1 cellular context compared by ENCODE assay signal in genomic region chr1:50978144-50978851, GRCh38.
TF ChIP-seq lines count a peak whose summit lies in the region.

No MANE protein-coding gene starts in this region.

TF ChIP-seq in K562, 482 proteins besides CTCF, POLR2A, EP300 and RAD21 (continued from another document and continues in another):
- TF ChIP-seq MITF (IDR thresholded peaks at IDR 0.05) (no peak), SMARCA5 (IDR thresholded peaks at IDR 0.05) (no peak), E2F3 (CRISPR knock-in tag; IDR thresholded peaks at IDR 0.05) (no peak), KDM1A (IDR thresholded peaks at IDR 0.05) (no peak), ZKSCAN8 (CRISPR knock-in tag; IDR thresholded peaks at IDR 0.05) (no peak), ZBTB40 (IDR thresholded peaks at IDR 0.05) (no peak), ZBTB40 (CRISPR knock-in tag; IDR thresholded peaks at IDR 0.05) (no peak), ZNF695 (CRISPR knock-in tag; IDR thresholded peaks at IDR 0.05) (no peak), MTA2 (IDR thresholded peaks at IDR 0.05; ENCODE audit: low read depth) (no peak), ZBTB34 (CRISPR knock-in tag; IDR thresholded peaks at IDR 0.05) (no peak), ZNF280A (IDR thresholded peaks at IDR 0.05; ENCODE audit: low read depth, partially characterized antibody) (no peak), CSDE1 (IDR thresholded peaks at IDR 0.05) (no peak), HCFC1 (IDR thresholded peaks at IDR 0.05; ENCODE audit: low read depth, low read length) (no peak), SMAD3 (CRISPR knock-in tag; conservative IDR thresholded peaks at IDR 0.05) (no peak), NKRF (IDR thresholded peaks at IDR 0.05; ENCODE audit: borderline replicate concordance) (no peak; the same call in 1 of the 2 replicates), ZZZ3 (IDR thresholded peaks at IDR 0.05) (no peak), TAF15 (IDR thresholded peaks at IDR 0.05; ENCODE audit: low read depth, low read length) (no peak), ZNF121 (CRISPR knock-in tag; conservative IDR thresholded peaks at IDR 0.05) (no peak), U2AF1 (optimal IDR thresholded peaks at IDR 0.05; ENCODE audit: low read depth, low read length) (peak; percentile 45), MBD1 (CRISPR knock-in tag; IDR thresholded peaks at IDR 0.05) (no peak), KDM4B (IDR thresholded peaks at IDR 0.05; ENCODE audit: borderline replicate concordance in 2 of 2, low read depth in 1 of 2) (peak in 1 of 2 experiments; percentile 67; a peak in 1 of 4 replicates), UBTF (IDR thresholded peaks at IDR 0.05; ENCODE audit: borderline replicate concordance in 1 of 2, low read depth in 2 of 2, low read length in 2 of 2) (peak; percentile 40 to 77; a peak in 2 of 4 replicates), CHAMP1 (IDR thresholded peaks at IDR 0.05) (no peak), RFX7 (CRISPR knock-in tag; IDR thresholded peaks at IDR 0.05) (no peak), MNT (conservative IDR thresholded peaks at IDR 0.05) (0 out of 4 replicates have a peak, but pooled peaks of 1 of the 2 experiments have one; percentile 19), SRSF9 (IDR thresholded peaks at IDR 0.05; ENCODE audit: borderline replicate concordance, low read depth, low read length) (no peak), CEBPG (CRISPR knock-in tag; IDR thresholded peaks at IDR 0.05) (no peak), CEBPG (tag; conservative IDR thresholded peaks at IDR 0.05 in 1 of 2, IDR thresholded peaks at IDR 0.05 in 1 of 2) (no peak)
